In genomic region chr12:31206038-31206670, GRCh38 we compare ENCODE assay signal across 1 cellular context.
TF ChIP-seq lines count a peak whose summit lies in the region.

No MANE protein-coding gene starts in this region.

TF ChIP-seq in H1, 55 proteins besides CTCF, POLR2A, EP300 and RAD21 (continued from another document):
- TF ChIP-seq CHD7 (IDR thresholded peaks at IDR 0.05; ENCODE audit: insufficient replicate concordance, low read length) (no peak), CBX8 (IDR thresholded peaks at IDR 0.05; ENCODE audit: borderline replicate concordance, low read depth, low read length) (no peak), HDAC6 (IDR thresholded peaks at IDR 0.05; ENCODE audit: low read depth, low read length) (no peak), USF2 (IDR thresholded peaks at IDR 0.05; ENCODE audit: low read length) (peak; percentile 32; the same call in 1 of the 2 replicates), SRF (IDR thresholded peaks at IDR 0.05; ENCODE audit: low read depth, low read length) (no peak), PHF8 (conservative IDR thresholded peaks at IDR 0.05; ENCODE audit: low read depth, low read length) (no peak), CEBPB (IDR thresholded peaks at IDR 0.05; ENCODE audit: low read depth, low read length) (no peak), TAF1 (IDR thresholded peaks at IDR 0.05; ENCODE audit: low read depth, low read length) (0 out of 2 replicates have a peak, but pooled peaks have one; percentile 44), NRF1 (IDR thresholded peaks at IDR 0.05; ENCODE audit: low read depth, low read length) (no peak), JUN (IDR thresholded peaks at IDR 0.05; ENCODE audit: low read depth, low read length) (no peak), TEAD4 (IDR thresholded peaks at IDR 0.05; ENCODE audit: low read depth, low read length) (no peak), CHD1 (IDR thresholded peaks at IDR 0.05; ENCODE audit: low read depth, low read length) (no peak), NANOG (IDR thresholded peaks at IDR 0.05; ENCODE audit: insufficient read depth, low read depth, low read length, poor library complexity, severe bottlenecking) (no peak), RFX5 (IDR thresholded peaks at IDR 0.05; ENCODE audit: borderline replicate concordance, low read depth, low read length) (no peak)
